Comparison of ENCODE assay signal across 13 cellular contexts in the genomic region with DNA sequence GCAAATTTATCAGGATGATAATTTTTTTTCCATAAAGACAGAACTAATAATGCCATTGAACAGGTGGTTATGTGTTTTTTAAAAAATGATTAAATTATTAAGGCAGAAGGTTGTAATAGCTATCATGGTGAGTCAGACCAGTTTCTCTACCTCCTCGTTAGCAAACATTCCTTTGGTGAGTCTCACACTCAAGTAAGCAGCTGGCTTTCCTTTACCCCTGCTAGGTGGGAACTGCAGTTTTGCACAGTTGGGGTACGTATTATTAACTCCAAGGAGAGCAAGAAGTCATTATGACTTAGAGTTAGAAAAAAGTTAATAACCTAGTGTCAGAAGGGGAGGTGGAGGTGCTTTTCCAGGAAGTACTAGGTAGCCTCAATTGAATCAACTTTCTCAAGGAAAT.
A peak's percentile ranks its signal among the peaks of the same experiment; 100 is the strongest.
DNase-seq lines count a peak whose midpoint lies in the region; ATAC-seq and TF ChIP-seq lines count a peak whose summit lies in the region.
"Had no signal": no experiment of that assay in that cellular context is flagged by ENCODE, and none has a peak within 500 bp of the region (broad histone marks: within the 10 kb centered on the region; RNA-seq: fewer than 3 reads in every experiment).

No MANE protein-coding gene starts in this region.

- peak overlapping the region; percentile 62 for H3K4me2 ChIP-seq in trophoblast cell (ENCODE audit: low read length)

- peaks cover 21% of the 10 kb centered on the region for H3K79me1 ChIP-seq in trophoblast cell (ENCODE audit: low read length)

- H4K91ac ChIP-seq in trophoblast cell (ENCODE audit: low read depth, low read length), result no peak overlapping the region

- H3K4me3 ChIP-seq in fibroblast of mammary gland (ENCODE audit: control insufficient read depth, low read depth, low read length) (no peak overlapping the region), trophoblast cell (ENCODE audit: low read depth, low read length) (no peak overlapping the region), psoas muscle (no peak overlapping the region)
- H3K4me3 ChIP-seq: heart left ventricle, vagina had no signal

- H2AFZ ChIP-seq in trophoblast cell (ENCODE audit: insufficient read depth, low read length, poor library complexity), result no peak overlapping the region

- peaks cover 2% of the 10 kb centered on the region for H3K79me2 ChIP-seq in trophoblast cell (ENCODE audit: control insufficient read depth, insufficient read depth, low read length, poor library complexity)

- H3K4me1 ChIP-seq in ES-I3 (ENCODE audit: insufficient read depth, low read length) (peaks cover 53% of the 10 kb centered on the region), trophoblast cell (ENCODE audit: control insufficient read depth in 1 of 2, insufficient read depth in 2 of 2, low read length in 2 of 2) (peaks cover 2 to 18% of the 10 kb centered on the region in 2 experiments), psoas muscle (no peaks in the 10 kb centered on the region)
- H3K4me1 ChIP-seq: heart left ventricle, vagina had no signal

- no CpG with 5 or more reads among the region's 2 CpGs for WGBS in trophoblast cell (ENCODE audit: extremely low coverage, insufficient coverage, insufficient read length)
- 36 to 47% (median 42%) methylated on average over 2 of the region's 2 CpGs for WGBS in psoas muscle, 3 donors

- intact Hi-C loops in posterior cingulate gyrus (cut with DNase I) (no loop called here), psoas muscle (cut with DNase I) (no loop called here)

- H3K27me3 ChIP-seq in trophoblast cell (ENCODE audit: insufficient read depth, low read length) (no peaks in the 10 kb centered on the region), psoas muscle (ENCODE audit: insufficient read depth in 3 of 3, low read length in 2 of 3) (peaks cover 0 to 10% (median 1%) of the 10 kb centered on the region in 3 donors)
- H3K27me3 ChIP-seq: vagina had no signal

- H2BK120ac ChIP-seq in trophoblast cell (ENCODE audit: insufficient read depth, low read length, poor library complexity), result peak overlapping the region; percentile 69

- no peak overlapping the region for H2AK5ac ChIP-seq in trophoblast cell (ENCODE audit: low read length)

- H3K18ac ChIP-seq in trophoblast cell (ENCODE audit: low read length), result no peak overlapping the region

- H3K36me3 ChIP-seq in ES-I3 (ENCODE audit: insufficient read depth, low read length), result no peaks in the 10 kb centered on the region
- H3K36me3 ChIP-seq in trophoblast cell (ENCODE audit: control insufficient read depth in 1 of 2, insufficient read depth in 2 of 2, low read length in 2 of 2), result peaks cover 0 to 2% of the 10 kb centered on the region in 2 experiments
- H3K36me3 ChIP-seq in psoas muscle (ENCODE audit: insufficient read depth in 1 of 2, low read depth in 1 of 2), result no peaks in the 10 kb centered on the region
- H3K36me3 ChIP-seq: heart left ventricle, vagina had no signal

- peak; percentile 58 for DNase-seq in RPMI7951 (ENCODE audit: low read depth)
- DNase-seq in fibroblast of mammary gland (ENCODE audit: low read depth), result peak; percentile 19
- DNase-seq in trophoblast cell, result peak; percentile 52 to 71
- DNase-seq in posterior cingulate gyrus, result no peak
- no peak for DNase-seq in putamen (ENCODE audit: low spot score)
- no peak for DNase-seq in psoas muscle
- DNase-seq: activated CD4-positive, alpha-beta T cell treated with anti-CD3 and anti-CD28 coated beads for 48 hours; activated naive CD4-positive, alpha-beta T cell treated with anti-CD3 and anti-CD28 coated beads for 36 hours; heart left ventricle; NCI-H510A had no signal

- peak overlapping the region; percentile 34 for H3K14ac ChIP-seq in trophoblast cell (ENCODE audit: low read length)

- H2BK12ac ChIP-seq in trophoblast cell (ENCODE audit: low read length), result no peak overlapping the region

- peak overlapping the region; percentile 21; the same call in 1 of the 2 replicates for H3K9ac ChIP-seq in ES-I3 (ENCODE audit: low read depth, low read length)
- H3K9ac ChIP-seq in trophoblast cell (ENCODE audit: low read length), result no peak overlapping the region

- TF ChIP-seq CTCF in fibroblast of mammary gland (conservative IDR thresholded peaks at IDR 0.05; ENCODE audit: control insufficient read depth, insufficient read depth, low read depth, low read length) (no peak), psoas muscle (IDR thresholded peaks at IDR 0.05) (no peak)

- H3K4ac ChIP-seq in trophoblast cell (ENCODE audit: low read depth, low read length), result no peak overlapping the region

- H4K8ac ChIP-seq in trophoblast cell (ENCODE audit: low read depth, low read length), result no peak overlapping the region

- no peak for ATAC-seq in psoas muscle
- ATAC-seq in GM18907 (IDR thresholded peaks at IDR 0.05; ENCODE audit: unreplicated experiment), result no peak
- ATAC-seq: heart left ventricle had no signal

- no peaks in the 10 kb centered on the region; the same call in 1 of the 2 replicates for H3K9me3 ChIP-seq in ES-I3 (ENCODE audit: control insufficient read depth, insufficient read depth, low read length)
- no peaks in the 10 kb centered on the region for H3K9me3 ChIP-seq in trophoblast cell (ENCODE audit: insufficient read depth, low read depth, low read length)
- no peaks in the 10 kb centered on the region for H3K9me3 ChIP-seq in psoas muscle
- H3K9me3 ChIP-seq: heart left ventricle, vagina had no signal

- H3K27ac ChIP-seq in trophoblast cell (ENCODE audit: low read depth, low read length) (peak overlapping the region; percentile 95), psoas muscle (no peak overlapping the region)
- H3K27ac ChIP-seq: heart left ventricle, vagina had no signal

- no peak overlapping the region for H3K23ac ChIP-seq in trophoblast cell (ENCODE audit: low read length)

- H4K12ac ChIP-seq in trophoblast cell (ENCODE audit: low read depth, low read length), result no peak overlapping the region

- peak overlapping the region; percentile 61 for H2BK5ac ChIP-seq in trophoblast cell (ENCODE audit: low read depth, low read length, poor library complexity)

Comparison
In these comparisons a context has a peak if more than half of its experiments do, and no peak if none do; other contexts are left out.
1. DNase-seq: peak in RPMI7951 (single experiment), fibroblast of mammary gland (single experiment) and trophoblast cell (2 of 2); none in posterior cingulate gyrus (0 of 10), putamen (single experiment) and psoas muscle (0 of 2).